ENCODE assay signal across 2 cellular contexts in the genomic region with DNA sequence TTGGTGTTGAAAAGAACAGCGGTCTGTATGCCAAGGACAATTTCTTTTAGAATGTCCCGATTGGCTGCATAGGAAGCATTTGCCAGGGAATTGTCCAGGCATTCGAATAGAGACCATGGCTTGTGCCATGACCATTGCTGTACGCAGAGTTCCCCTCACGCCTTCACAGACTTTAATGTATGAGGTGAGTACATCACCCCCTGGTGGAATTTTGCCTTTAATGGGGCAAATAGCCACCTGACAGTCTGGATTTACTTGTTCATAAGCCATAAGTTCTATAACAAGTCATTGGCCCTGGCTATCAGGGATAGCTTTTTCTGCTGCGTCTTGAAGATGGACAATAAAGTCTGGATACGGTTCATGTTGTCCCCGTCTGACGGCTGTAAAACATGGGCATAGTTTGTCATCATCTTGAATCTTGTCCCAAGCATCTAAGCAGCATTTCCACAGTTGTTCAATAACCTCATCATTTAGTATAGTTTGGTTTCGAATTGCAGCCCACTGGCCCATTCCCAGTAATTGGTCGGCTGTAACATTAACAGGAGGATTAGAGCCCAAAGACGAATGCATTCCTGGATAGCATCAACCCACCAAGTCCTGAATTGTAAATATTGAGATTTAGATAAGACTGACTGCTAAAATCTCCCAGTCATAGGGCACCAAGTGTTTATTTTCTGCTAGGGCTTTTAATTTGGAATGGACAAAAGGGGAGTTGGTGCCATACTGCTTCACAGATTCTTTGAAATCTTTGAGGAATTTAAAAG.
TF ChIP-seq lines count a peak whose summit lies in the region.

No MANE protein-coding gene starts in this region.

TF ChIP-seq in GM23338, 12 proteins besides CTCF, POLR2A, EP300 and RAD21 (continues in another document):
- no peak for TF ChIP-seq NANOG (IDR thresholded peaks at IDR 0.05; ENCODE audit: borderline replicate concordance)
- no peak for TF ChIP-seq ZNF331 (CRISPR knock-in tag; IDR thresholded peaks at IDR 0.05; ENCODE audit: low read depth)
- TF ChIP-seq CREB1 (CRISPR knock-in tag; IDR thresholded peaks at IDR 0.05; ENCODE audit: low read depth): no peak
- TF ChIP-seq POLR2AphosphoS5 (IDR thresholded peaks at IDR 0.05; ENCODE audit: low read depth): no peak
- no peak for TF ChIP-seq ZNF114 (CRISPR knock-in tag; IDR thresholded peaks at IDR 0.05)
- TF ChIP-seq STAT1 (IDR thresholded peaks at IDR 0.05; ENCODE audit: unreplicated experiment): no peak
- no peak for TF ChIP-seq JUNB (IDR thresholded peaks at IDR 0.05; ENCODE audit: unreplicated experiment)
- TF ChIP-seq ZNF462 (CRISPR knock-in tag; IDR thresholded peaks at IDR 0.05): no peak
- TF ChIP-seq EZH2 (IDR thresholded peaks at IDR 0.05; ENCODE audit: low read depth, unreplicated experiment): no peak
- no peak for TF ChIP-seq EZH2phosphoT487 (IDR thresholded peaks at IDR 0.05; ENCODE audit: unreplicated experiment)
- TF ChIP-seq, protein P1, sequence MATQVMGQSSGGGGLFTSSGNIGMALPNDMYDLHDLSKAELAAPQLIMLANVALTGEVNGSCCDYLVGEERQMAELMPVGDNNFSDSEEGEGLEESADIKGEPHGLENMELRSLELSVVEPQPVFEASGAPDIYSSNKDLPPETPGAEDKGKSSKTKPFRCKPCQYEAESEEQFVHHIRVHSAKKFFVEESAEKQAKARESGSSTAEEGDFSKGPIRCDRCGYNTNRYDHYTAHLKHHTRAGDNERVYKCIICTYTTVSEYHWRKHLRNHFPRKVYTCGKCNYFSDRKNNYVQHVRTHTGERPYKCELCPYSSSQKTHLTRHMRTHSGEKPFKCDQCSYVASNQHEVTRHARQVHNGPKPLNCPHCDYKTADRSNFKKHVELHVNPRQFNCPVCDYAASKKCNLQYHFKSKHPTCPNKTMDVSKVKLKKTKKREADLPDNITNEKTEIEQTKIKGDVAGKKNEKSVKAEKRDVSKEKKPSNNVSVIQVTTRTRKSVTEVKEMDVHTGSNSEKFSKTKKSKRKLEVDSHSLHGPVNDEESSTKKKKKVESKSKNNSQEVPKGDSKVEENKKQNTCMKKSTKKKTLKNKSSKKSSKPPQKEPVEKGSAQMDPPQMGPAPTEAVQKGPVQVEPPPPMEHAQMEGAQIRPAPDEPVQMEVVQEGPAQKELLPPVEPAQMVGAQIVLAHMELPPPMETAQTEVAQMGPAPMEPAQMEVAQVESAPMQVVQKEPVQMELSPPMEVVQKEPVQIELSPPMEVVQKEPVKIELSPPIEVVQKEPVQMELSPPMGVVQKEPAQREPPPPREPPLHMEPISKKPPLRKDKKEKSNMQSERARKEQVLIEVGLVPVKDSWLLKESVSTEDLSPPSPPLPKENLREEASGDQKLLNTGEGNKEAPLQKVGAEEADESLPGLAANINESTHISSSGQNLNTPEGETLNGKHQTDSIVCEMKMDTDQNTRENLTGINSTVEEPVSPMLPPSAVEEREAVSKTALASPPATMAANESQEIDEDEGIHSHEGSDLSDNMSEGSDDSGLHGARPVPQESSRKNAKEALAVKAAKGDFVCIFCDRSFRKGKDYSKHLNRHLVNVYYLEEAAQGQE (IDR thresholded peaks at IDR 0.05; ENCODE audit: unreplicated experiment): no peak

TF ChIP-seq in endothelial cell of umbilical vein, 7 proteins besides CTCF, POLR2A, EP300 and RAD21:
- no peak for TF ChIP-seq FOS (IDR thresholded peaks at IDR 0.05; ENCODE audit: borderline replicate concordance, insufficient read depth, low read length)
- no peak for TF ChIP-seq JUN (IDR thresholded peaks at IDR 0.05; ENCODE audit: borderline replicate concordance, insufficient read depth, insufficient read length, low read depth)
- TF ChIP-seq GATA2 (IDR thresholded peaks at IDR 0.05; ENCODE audit: insufficient read depth, insufficient read length, low read depth, low read length): no peak
- no peak for TF ChIP-seq MYC (IDR thresholded peaks at IDR 0.05; ENCODE audit: low read depth, low read length)
